ENCODE assay signal across 1 cellular context in the genomic region with DNA sequence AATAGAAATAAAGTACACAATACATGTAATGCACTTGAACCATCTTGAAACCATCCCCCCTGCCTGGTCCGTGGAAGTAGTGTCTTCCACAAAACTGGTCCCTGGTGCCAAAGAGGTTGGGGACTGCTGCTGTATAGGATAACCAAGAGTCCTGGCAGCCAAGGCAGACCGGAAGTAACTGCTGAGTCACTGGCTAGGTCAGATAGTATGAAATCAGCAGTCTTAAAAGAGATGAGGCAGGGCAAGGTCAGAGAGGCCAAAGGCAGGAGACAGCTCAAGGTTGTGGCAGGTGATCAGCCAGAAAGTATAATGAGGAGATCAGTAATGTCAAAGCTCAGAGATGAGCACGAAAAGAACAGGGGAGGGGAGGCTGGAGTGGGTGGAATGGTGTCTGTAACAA.
TF ChIP-seq lines count a peak whose summit lies in the region.

No MANE protein-coding gene starts in this region.

TF ChIP-seq in GM12878, 131 proteins besides CTCF, POLR2A, EP300 and RAD21 (continued from another document):
- TF ChIP-seq, protein P1, sequence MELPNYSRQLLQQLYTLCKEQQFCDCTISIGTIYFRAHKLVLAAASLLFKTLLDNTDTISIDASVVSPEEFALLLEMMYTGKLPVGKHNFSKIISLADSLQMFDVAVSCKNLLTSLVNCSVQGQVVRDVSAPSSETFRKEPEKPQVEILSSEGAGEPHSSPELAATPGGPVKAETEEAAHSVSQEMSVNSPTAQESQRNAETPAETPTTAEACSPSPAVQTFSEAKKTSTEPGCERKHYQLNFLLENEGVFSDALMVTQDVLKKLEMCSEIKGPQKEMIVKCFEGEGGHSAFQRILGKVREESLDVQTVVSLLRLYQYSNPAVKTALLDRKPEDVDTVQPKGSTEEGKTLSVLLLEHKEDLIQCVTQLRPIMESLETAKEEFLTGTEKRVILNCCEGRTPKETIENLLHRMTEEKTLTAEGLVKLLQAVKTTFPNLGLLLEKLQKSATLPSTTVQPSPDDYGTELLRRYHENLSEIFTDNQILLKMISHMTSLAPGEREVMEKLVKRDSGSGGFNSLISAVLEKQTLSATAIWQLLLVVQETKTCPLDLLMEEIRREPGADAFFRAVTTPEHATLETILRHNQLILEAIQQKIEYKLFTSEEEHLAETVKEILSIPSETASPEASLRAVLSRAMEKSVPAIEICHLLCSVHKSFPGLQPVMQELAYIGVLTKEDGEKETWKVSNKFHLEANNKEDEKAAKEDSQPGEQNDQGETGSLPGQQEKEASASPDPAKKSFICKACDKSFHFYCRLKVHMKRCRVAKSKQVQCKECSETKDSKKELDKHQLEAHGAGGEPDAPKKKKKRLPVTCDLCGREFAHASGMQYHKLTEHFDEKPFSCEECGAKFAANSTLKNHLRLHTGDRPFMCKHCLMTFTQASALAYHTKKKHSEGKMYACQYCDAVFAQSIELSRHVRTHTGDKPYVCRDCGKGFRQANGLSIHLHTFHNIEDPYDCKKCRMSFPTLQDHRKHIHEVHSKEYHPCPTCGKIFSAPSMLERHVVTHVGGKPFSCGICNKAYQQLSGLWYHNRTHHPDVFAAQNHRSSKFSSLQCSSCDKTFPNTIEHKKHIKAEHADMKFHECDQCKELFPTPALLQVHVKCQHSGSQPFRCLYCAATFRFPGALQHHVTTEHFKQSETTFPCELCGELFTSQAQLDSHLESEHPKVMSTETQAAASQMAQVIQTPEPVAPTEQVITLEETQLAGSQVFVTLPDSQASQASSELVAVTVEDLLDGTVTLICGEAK (IDR thresholded peaks at IDR 0.05; ENCODE audit: borderline replicate concordance) = no peak
- TF ChIP-seq, protein P2, sequence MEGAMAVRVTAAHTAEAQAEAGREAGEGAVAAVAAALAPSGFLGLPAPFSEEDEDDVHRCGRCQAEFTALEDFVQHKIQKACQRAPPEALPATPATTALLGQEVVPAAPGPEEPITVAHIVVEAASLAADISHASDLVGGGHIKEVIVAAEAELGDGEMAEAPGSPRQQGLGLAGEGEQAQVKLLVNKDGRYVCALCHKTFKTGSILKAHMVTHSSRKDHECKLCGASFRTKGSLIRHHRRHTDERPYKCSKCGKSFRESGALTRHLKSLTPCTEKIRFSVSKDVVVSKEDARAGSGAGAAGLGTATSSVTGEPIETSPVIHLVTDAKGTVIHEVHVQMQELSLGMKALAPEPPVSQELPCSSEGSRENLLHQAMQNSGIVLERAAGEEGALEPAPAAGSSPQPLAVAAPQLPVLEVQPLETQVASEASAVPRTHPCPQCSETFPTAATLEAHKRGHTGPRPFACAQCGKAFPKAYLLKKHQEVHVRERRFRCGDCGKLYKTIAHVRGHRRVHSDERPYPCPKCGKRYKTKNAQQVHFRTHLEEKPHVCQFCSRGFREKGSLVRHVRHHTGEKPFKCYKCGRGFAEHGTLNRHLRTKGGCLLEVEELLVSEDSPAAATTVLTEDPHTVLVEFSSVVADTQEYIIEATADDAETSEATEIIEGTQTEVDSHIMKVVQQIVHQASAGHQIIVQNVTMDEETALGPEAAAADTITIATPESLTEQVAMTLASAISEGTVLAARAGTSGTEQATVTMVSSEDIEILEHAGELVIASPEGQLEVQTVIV (IDR thresholded peaks at IDR 0.05; ENCODE audit: borderline replicate concordance, partially characterized antibody) = no peak
- TF ChIP-seq NR2C2 (IDR thresholded peaks at IDR 0.05; ENCODE audit: borderline replicate concordance, control insufficient read depth, insufficient read length, low read depth) (no peak), SMAD5 (IDR thresholded peaks at IDR 0.05; ENCODE audit: low read depth) (no peak), IKZF2 (IDR thresholded peaks at IDR 0.05) (no peak), FOXM1 (IDR thresholded peaks at IDR 0.05; ENCODE audit: low read depth, low read length) (no peak), RELA (IDR thresholded peaks at IDR 0.05; ENCODE audit: borderline replicate concordance, partially characterized antibody) (no peak), TBL1XR1 (IDR thresholded peaks at IDR 0.05; ENCODE audit: low read depth, low read length) (no peak), SMC3 (IDR thresholded peaks at IDR 0.05; ENCODE audit: borderline replicate concordance, low read length) (no peak), RAD51 (IDR thresholded peaks at IDR 0.05) (no peak), BMI1 (IDR thresholded peaks at IDR 0.05; ENCODE audit: borderline replicate concordance) (no peak), STAT3 (IDR thresholded peaks at IDR 0.05; ENCODE audit: low read depth, low read length) (no peak)
- TF ChIP-seq, protein P3, sequence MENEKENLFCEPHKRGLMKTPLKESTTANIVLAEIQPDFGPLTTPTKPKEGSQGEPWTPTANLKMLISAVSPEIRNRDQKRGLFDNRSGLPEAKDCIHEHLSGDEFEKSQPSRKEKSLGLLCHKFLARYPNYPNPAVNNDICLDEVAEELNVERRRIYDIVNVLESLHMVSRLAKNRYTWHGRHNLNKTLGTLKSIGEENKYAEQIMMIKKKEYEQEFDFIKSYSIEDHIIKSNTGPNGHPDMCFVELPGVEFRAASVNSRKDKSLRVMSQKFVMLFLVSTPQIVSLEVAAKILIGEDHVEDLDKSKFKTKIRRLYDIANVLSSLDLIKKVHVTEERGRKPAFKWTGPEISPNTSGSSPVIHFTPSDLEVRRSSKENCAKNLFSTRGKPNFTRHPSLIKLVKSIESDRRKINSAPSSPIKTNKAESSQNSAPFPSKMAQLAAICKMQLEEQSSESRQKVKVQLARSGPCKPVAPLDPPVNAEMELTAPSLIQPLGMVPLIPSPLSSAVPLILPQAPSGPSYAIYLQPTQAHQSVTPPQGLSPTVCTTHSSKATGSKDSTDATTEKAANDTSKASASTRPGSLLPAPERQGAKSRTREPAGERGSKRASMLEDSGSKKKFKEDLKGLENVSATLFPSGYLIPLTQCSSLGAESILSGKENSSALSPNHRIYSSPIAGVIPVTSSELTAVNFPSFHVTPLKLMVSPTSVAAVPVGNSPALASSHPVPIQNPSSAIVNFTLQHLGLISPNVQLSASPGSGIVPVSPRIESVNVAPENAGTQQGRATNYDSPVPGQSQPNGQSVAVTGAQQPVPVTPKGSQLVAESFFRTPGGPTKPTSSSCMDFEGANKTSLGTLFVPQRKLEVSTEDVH (IDR thresholded peaks at IDR 0.05; ENCODE audit: low read depth, partially characterized antibody) = no peak
